8 cellular contexts compared by ENCODE assay signal in genomic region chr5:141330299-141331080, GRCh38. TPM values are rescaled to one million over a fixed set of nuclear protein-coding genes. Genes with fewer than 3 reads are reported as not detected.
DNase-seq lines count a peak whose midpoint lies in the region; ATAC-seq and TF ChIP-seq lines count a peak whose summit lies in the region.

PCDHGA1 (plus strand) TSS chr5:141330514.

- ATAC-seq in activated T-cell treated with anti-CD3 and anti-CD28 coated beads, Interleukin-2, amount 50 U/mL, for 4 hours: no peak

- H3K9me3 ChIP-seq in uterus: peaks cover 0 to 41% of the 10 kb centered on the region in 2 donors

- TF ChIP-seq POLR2A in uterus (IDR thresholded peaks at IDR 0.05): no peak

- no peaks in the 10 kb centered on the region for H3K4me1 ChIP-seq in uterus

- H3K4me3 Mint-ChIP-seq in activated T-cell treated with anti-CD3 and anti-CD28 coated beads, Interleukin-2, amount 50 U/mL, for 4 hours: no peak within 1 kb of the TSS
- H3K4me3 Mint-ChIP-seq in IgD-negative memory B cell: peak within 1 kb of the TSS in 3 of 4 donors; percentile 32 to 79 (median 51)

- H3K36me3 Mint-ChIP-seq in activated T-cell treated with anti-CD3 and anti-CD28 coated beads, Interleukin-2, amount 50 U/mL, for 4 hours (ENCODE audit: insufficient read depth): peaks cover 2% of the 10 kb centered on the region
- no peaks in the 10 kb centered on the region for H3K36me3 Mint-ChIP-seq in IgD-negative memory B cell

- H3K4me3 ChIP-seq in kidney epithelial cell (ENCODE audit: low read depth, low read length) (no peak within 1 kb of the TSS), uterus (no peak within 1 kb of the TSS)

- TF ChIP-seq CTCF in kidney epithelial cell (IDR thresholded peaks at IDR 0.05; ENCODE audit: insufficient read depth, low read length, poor library complexity, severe bottlenecking): peak; percentile 27
- TF ChIP-seq CTCF in uterus (IDR thresholded peaks at IDR 0.05): no peak

- H3K27me3 ChIP-seq in kidney epithelial cell (ENCODE audit: control insufficient read depth, insufficient read depth, low read length): peaks cover 7% of the 10 kb centered on the region
- H3K27me3 ChIP-seq in uterus: no peaks in the 10 kb centered on the region

- intact Hi-C loops in uterus (cut with DNase I; ENCODE audit: low total_unique reads): no loop called here

- H3K9me3 Mint-ChIP-seq in activated T-cell treated with anti-CD3 and anti-CD28 coated beads, Interleukin-2, amount 50 U/mL, for 4 hours: peaks cover 27% of the 10 kb centered on the region
- H3K9me3 Mint-ChIP-seq in IgD-negative memory B cell: peaks cover 9 to 34% (median 9%) of the 10 kb centered on the region in 3 donors

- no peak within 1 kb of the TSS for H3K27ac ChIP-seq in uterus

- H3K27ac Mint-ChIP-seq in IgD-negative memory B cell: peak within 1 kb of the TSS in 1 of 3 donors; percentile 73

- peaks cover 70% of the 10 kb centered on the region for H3K27me3 Mint-ChIP-seq in activated T-cell treated with anti-CD3 and anti-CD28 coated beads, Interleukin-2, amount 50 U/mL, for 4 hours (ENCODE audit: low read depth)
- peaks cover 55% of the 10 kb centered on the region for H3K27me3 Mint-ChIP-seq in IgD-negative memory B cell

- H3K36me3 ChIP-seq in kidney epithelial cell (ENCODE audit: control insufficient read depth, insufficient read depth, low read length) (no peaks in the 10 kb centered on the region), uterus (no peaks in the 10 kb centered on the region)

- H3K4me1 Mint-ChIP-seq in activated T-cell treated with anti-CD3 and anti-CD28 coated beads, Interleukin-2, amount 50 U/mL, for 4 hours (ENCODE audit: low read depth): peaks cover 2% of the 10 kb centered on the region
- peaks cover 3 to 10% (median 9%) of the 10 kb centered on the region in 3 donors for H3K4me1 Mint-ChIP-seq in IgD-negative memory B cell

- DNase-seq in activated T-cell treated with anti-CD3 and anti-CD28 coated beads, Interleukin-2, amount 50 U/mL, for 1 hour: peak; percentile 32
- no peak for DNase-seq in activated T-cell treated with anti-CD3 and anti-CD28 coated beads, Interleukin-2, amount 50 U/mL, for 4 hours
- DNase-seq in activated CD4-positive, alpha-beta T cell treated with anti-CD3 and anti-CD28 coated beads, Interleukin-2, amount 50 U/mL, for 1 hour: peak; percentile 23
- DNase-seq in kidney epithelial cell (ENCODE audit: low read depth) (no peak), uterus (no peak), cerebellum (ENCODE audit: low spot score) (no peak), GF-D8 (lab: John Stamatoyannopoulos, UW) (no peak)

RNA-seq across cellular contexts. Expression of gene PCDHGA1, which starts in this region (rescaled TPM):
- total RNA-seq in activated T-cell treated with anti-CD3 and anti-CD28 coated beads, Interleukin-2, amount 50 U/mL, for 4 hours: under 1 TPM; 0.05 to 0.11 (median 0.11) TPM
- polyA plus RNA-seq in IgD-negative memory B cell: not detected
- total RNA-seq in kidney epithelial cell (0.67 and 0.68 TPM in 2 replicates), uterus (1 to 10 TPM in 2 of 4 donors, under 1 TPM in 2; under 0.01 to 3.3 (median 1.5) TPM), cerebellum (5.2 TPM)

Comparison
In these comparisons a context has a peak if more than half of its experiments do, and no peak if none do; other contexts are left out.
1. DNase-seq: peak in activated T-cell treated with anti-CD3 and anti-CD28 coated beads, Interleukin-2, amount 50 U/mL, for 1 hour (single experiment) and activated CD4-positive, alpha-beta T cell treated with anti-CD3 and anti-CD28 coated beads, Interleukin-2, amount 50 U/mL, for 1 hour (single experiment); none in activated T-cell treated with anti-CD3 and anti-CD28 coated beads, Interleukin-2, amount 50 U/mL, for 4 hours (single experiment), kidney epithelial cell (single experiment), uterus (0 of 2), cerebellum (single experiment) and GF-D8 (single experiment).